18 cellular contexts compared by ENCODE assay signal in the genomic region with DNA sequence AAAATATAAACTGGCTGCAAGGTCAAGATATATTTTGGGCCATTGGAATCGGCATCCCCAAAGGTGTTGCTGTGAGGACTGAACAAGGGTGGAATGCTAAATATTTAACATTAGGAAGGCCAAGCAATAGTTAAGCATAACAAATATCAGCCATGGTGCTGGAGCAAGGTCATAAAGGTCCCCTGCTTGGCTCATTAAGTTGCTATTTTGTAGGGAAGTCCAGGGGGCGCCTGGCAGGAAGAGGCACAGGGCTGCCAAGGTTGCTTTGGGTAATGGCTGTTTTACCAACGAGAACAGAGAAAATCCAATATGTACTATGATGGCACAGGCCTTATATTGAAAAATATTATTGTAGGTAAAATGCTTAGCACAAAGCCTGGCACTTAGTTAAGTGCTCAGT.
"Had no signal": no experiment of that assay in that cellular context is flagged by ENCODE, and none has a peak within 500 bp of the region (broad histone marks: within the 10 kb centered on the region; RNA-seq: fewer than 3 reads in every experiment).

No MANE protein-coding gene starts in this region.

- H3K27me3 ChIP-seq: heart left ventricle, neutrophil, right atrium auricular region, tibial artery, upper lobe of right lung, vagina had no signal

- H3K36me3 ChIP-seq: heart left ventricle, right atrium auricular region, tibial artery, upper lobe of right lung, vagina had no signal

- H3K4me3 ChIP-seq: heart left ventricle, mucosa of descending colon, right atrium auricular region, tibial artery, upper lobe of right lung, vagina had no signal

- H3K4me3 Mint-ChIP-seq: central memory CD8-positive, alpha-beta T cell; naive thymus-derived CD8-positive, alpha-beta T cell; stimulated activated naive CD8-positive, alpha-beta T cell treated with anti-CD3 and anti-CD28 coated beads, Interleukin-15, Interleukin-2, amounts not matched to agents 100 ng/mL and 50 ng/mL, for 24 hours had no signal

- H3K27ac Mint-ChIP-seq: naive thymus-derived CD8-positive, alpha-beta T cell; stimulated activated naive CD8-positive, alpha-beta T cell treated with anti-CD3 and anti-CD28 coated beads, Interleukin-15, Interleukin-2, amounts not matched to agents 100 ng/mL and 50 ng/mL, for 24 hours had no signal

- H3K27ac ChIP-seq: neutrophil, right atrium auricular region, tibial artery, upper lobe of right lung, vagina had no signal

- H3K9me3 ChIP-seq: mucosa of descending colon, vagina had no signal

- H3K4me1 ChIP-seq: right atrium auricular region, tibial artery, upper lobe of right lung, vagina had no signal

- DNase-seq: cortex of kidney; foreskin melanocyte; heart left ventricle; hippocampal formation; kidney; left cardiac atrium; mucosa of descending colon; naive thymus-derived CD8-positive, alpha-beta T cell; posterior cingulate gyrus; small intestine; stimulated activated CD4-positive, alpha-beta T cell treated with anti-CD3 and anti-CD28 coated beads, Interleukin-12 subunit alpha, Interleukin-12 subunit beta, amount 100 ng/mL, for 4 hours; tibial artery; upper lobe of right lung had no signal

- FAIRE-seq: kidney, small intestine had no signal

- H3K27me3 Mint-ChIP-seq: central memory CD8-positive, alpha-beta T cell had no signal

- ATAC-seq: heart left ventricle; left cardiac atrium; mucosa of descending colon; naive thymus-derived CD8-positive, alpha-beta T cell; upper lobe of right lung had no signal

- H3K4me1 Mint-ChIP-seq: central memory CD8-positive, alpha-beta T cell had no signal
